20 cellular contexts compared by ENCODE assay signal in genomic region chr2:206869824-206870495, GRCh38.
DNase-seq lines count a peak whose midpoint lies in the region; ATAC-seq and TF ChIP-seq lines count a peak whose summit lies in the region.
"Had no signal": no experiment of that assay in that cellular context is flagged by ENCODE, and none has a peak within 500 bp of the region (broad histone marks: within the 10 kb centered on the region; RNA-seq: fewer than 3 reads in every experiment).

No MANE protein-coding gene starts in this region.

- in situ Hi-C loops in mammary epithelial cell (cut with MboI; ENCODE audit: low sequenced_read_pairs in 2 of 2), result no loop called here

- no peak overlapping the region for H2AFZ ChIP-seq in mammary epithelial cell (ENCODE audit: low read depth, low read length)

- BruUV-seq in MCF 10A (replicated peaks; lab: Mats Ljungman, UMichigan) (no TSS peak), mammary epithelial cell (replicated peaks; lab: Mats Ljungman, UMichigan) (no TSS peak)

- no peak overlapping the region for H3K27ac Mint-ChIP-seq in MCF 10A (ENCODE audit: low read depth, unreplicated experiment)
- H3K27ac Mint-ChIP-seq in activated CD8-positive, alpha-beta memory T cell treated with anti-CD3 and anti-CD28 coated beads, Interleukin-2, amount 10 ng/mL, durations not matched to agents 7 days and 5 days, result no peak overlapping the region
- H3K27ac Mint-ChIP-seq: CD4-positive, alpha-beta T cell had no signal

- H3K4me2 ChIP-seq in mammary epithelial cell (ENCODE audit: insufficient read depth, low read depth, low read length), result no peak overlapping the region
- H3K4me2 ChIP-seq: A549 had no signal

- dilution Hi-C loops in mammary epithelial cell (cut with HindIII; ENCODE audit: low sequenced_read_pairs), result no loop called here

- H3K36me3 Mint-ChIP-seq in MCF 10A (ENCODE audit: insufficient read depth, unreplicated experiment), result peaks cover 3% of the 10 kb centered on the region
- no peaks in the 10 kb centered on the region for H3K36me3 Mint-ChIP-seq in activated CD8-positive, alpha-beta memory T cell treated with anti-CD3 and anti-CD28 coated beads, Interleukin-2, amount 10 ng/mL, durations not matched to agents 7 days and 5 days

- DNase-seq in MCF 10A (ENCODE audit: unreplicated experiment) (peak; percentile 21), mammary epithelial cell (no peak), epithelial cell of esophagus (ENCODE audit: low read depth) (peak; percentile 51), iris pigment epithelial cell (ENCODE audit: low read depth) (peak; percentile 6)
- DNase-seq in activated CD8-positive, alpha-beta memory T cell treated with anti-CD3 and anti-CD28 coated beads, Interleukin-2, amount 10 ng/mL, durations not matched to agents 7 days and 5 days, result no peak
- DNase-seq: AML-193; Caco-2; CD4-positive, alpha-beta T cell; DMS153; DMS79; GDM1; GOT3; H7; IMR-90 had no signal

- H3K27me3 ChIP-seq in mammary epithelial cell (ENCODE audit: insufficient read depth, low read length), result peaks cover 3% of the 10 kb centered on the region

- no peaks in the 10 kb centered on the region for H3K9me3 Mint-ChIP-seq in MCF 10A (ENCODE audit: unreplicated experiment)
- no peaks in the 10 kb centered on the region for H3K9me3 Mint-ChIP-seq in activated CD8-positive, alpha-beta memory T cell treated with anti-CD3 and anti-CD28 coated beads, Interleukin-2, amount 10 ng/mL, durations not matched to agents 7 days and 5 days (ENCODE audit: low read depth)
- H3K9me3 Mint-ChIP-seq: CD4-positive, alpha-beta T cell had no signal

- H3K36me3 ChIP-seq in mammary epithelial cell (ENCODE audit: insufficient read depth, low read length), result no peaks in the 10 kb centered on the region

- no peaks in the 10 kb centered on the region for H4K20me1 ChIP-seq in mammary epithelial cell (ENCODE audit: insufficient read depth, low read length)

- H3K4me3 ChIP-seq in mammary epithelial cell (replicated peaks in 1 of 3; ENCODE audit: insufficient read depth in 1 of 3, low read depth in 2 of 3, low read length in 3 of 3) (no peak overlapping the region), epithelial cell of esophagus (ENCODE audit: low read length) (no peak overlapping the region)
- H3K4me3 ChIP-seq: A549 had no signal

- CTCF ChIA-PET in MCF 10A (lab: Yijun Ruan, JAX) (interaction anchor here (0.5 to 0.9 kb wide), 3 partner anchors 53 to 468 kb away, joined by 3 read pairs; no protein-coding TSS in a partner anchor), mammary epithelial cell (lab: Charles Lee; ENCODE audit: low non-redundant PET) (no interaction called here)
- CTCF ChIA-PET in activated CD8-positive, alpha-beta memory T cell treated with anti-CD3 and anti-CD28 coated beads, Interleukin-2, amount 10 ng/mL, durations not matched to agents 7 days and 5 days (lab: Charles Lee), result no interaction called here

- POLR2A ChIA-PET in MCF 10A (lab: Yijun Ruan, JAX), result no interaction called here

- H3K4me3 Mint-ChIP-seq in MCF 10A (ENCODE audit: unreplicated experiment), result no peak overlapping the region
- H3K4me3 Mint-ChIP-seq in activated CD8-positive, alpha-beta memory T cell treated with anti-CD3 and anti-CD28 coated beads, Interleukin-2, amount 10 ng/mL, durations not matched to agents 7 days and 5 days, result no peak overlapping the region
- H3K4me3 Mint-ChIP-seq: CD4-positive, alpha-beta T cell had no signal

- H3K9me3 ChIP-seq in mammary epithelial cell (replicated peaks; ENCODE audit: insufficient read depth, low read length), result no peaks in the 10 kb centered on the region
- H3K9me3 ChIP-seq: A549, Caco-2 had no signal

- H3K79me2 ChIP-seq in mammary epithelial cell (ENCODE audit: insufficient read depth, low read length), result no peaks in the 10 kb centered on the region

- peaks cover 5% of the 10 kb centered on the region for H3K4me1 Mint-ChIP-seq in MCF 10A (ENCODE audit: insufficient read depth, unreplicated experiment)
- no peaks in the 10 kb centered on the region for H3K4me1 Mint-ChIP-seq in activated CD8-positive, alpha-beta memory T cell treated with anti-CD3 and anti-CD28 coated beads, Interleukin-2, amount 10 ng/mL, durations not matched to agents 7 days and 5 days

- intact Hi-C loops in MCF 10A (cut with micrococcal nuclease) (no loop called here), mammary epithelial cell (cut with micrococcal nuclease) (no loop called here)

- no peaks in the 10 kb centered on the region for H3K4me1 ChIP-seq in mammary epithelial cell (ENCODE audit: insufficient read depth, low read length)
- H3K4me1 ChIP-seq: A549, Caco-2 had no signal

- TF ChIP-seq CTCF in MCF 10A (IDR thresholded peaks at IDR 0.05; ENCODE audit: unreplicated experiment), result no peak
- no peak for TF ChIP-seq CTCF in mammary epithelial cell (conservative IDR thresholded peaks at IDR 0.05 in 1 of 2, IDR thresholded peaks at IDR 0.05 in 1 of 2; ENCODE audit: extremely low read depth in 1 of 2, insufficient read depth in 1 of 2, low read depth in 1 of 2, low read length in 2 of 2)
- TF ChIP-seq CTCF in epithelial cell of esophagus (IDR thresholded peaks at IDR 0.05; ENCODE audit: insufficient read depth, low read depth, low read length, missing control alignments), result no peak

- H3K9ac ChIP-seq in mammary epithelial cell (ENCODE audit: insufficient read depth, low read length), result no peak overlapping the region

- H3K27ac ChIP-seq in mammary epithelial cell (ENCODE audit: insufficient read depth, low read depth, low read length), result no peak overlapping the region
- H3K27ac ChIP-seq: 22Rv1, A549, C4-2B had no signal

- no peaks in the 10 kb centered on the region for H3K27me3 Mint-ChIP-seq in MCF 10A (ENCODE audit: insufficient read depth, unreplicated experiment)
- H3K27me3 Mint-ChIP-seq in activated CD8-positive, alpha-beta memory T cell treated with anti-CD3 and anti-CD28 coated beads, Interleukin-2, amount 10 ng/mL, durations not matched to agents 7 days and 5 days, result no peaks in the 10 kb centered on the region
- H3K27me3 Mint-ChIP-seq: CD4-positive, alpha-beta T cell had no signal

- no peak for ATAC-seq in activated CD8-positive, alpha-beta memory T cell treated with anti-CD3 and anti-CD28 coated beads, Interleukin-2, amount 10 ng/mL, durations not matched to agents 7 days and 5 days
- ATAC-seq in HG03521 (IDR thresholded peaks at IDR 0.05; ENCODE audit: unreplicated experiment), result no peak
- ATAC-seq in GM21515 (IDR thresholded peaks at IDR 0.05; ENCODE audit: unreplicated experiment), result no peak
- ATAC-seq: A549, HCT116 had no signal

- WGBS in mammary epithelial cell (ENCODE audit: low coverage, missing lambda C conversion rate), result 70% methylated on average over 3 of the region's 3 CpGs

Comparison
In these comparisons a context has a peak if more than half of its experiments do, and no peak if none do; other contexts are left out.
1. DNase-seq: peak in MCF 10A (single experiment), epithelial cell of esophagus (single experiment) and iris pigment epithelial cell (single experiment); none in mammary epithelial cell (single experiment) and activated CD8-positive, alpha-beta memory T cell treated with anti-CD3 and anti-CD28 coated beads, Interleukin-2, amount 10 ng/mL, durations not matched to agents 7 days and 5 days (single experiment).